Comparison of ENCODE assay signal across 8 cellular contexts in genomic region chr10:120948889-120949382, GRCh38.
DNase-seq lines count a peak whose midpoint lies in the region; ATAC-seq and TF ChIP-seq lines count a peak whose summit lies in the region.

No MANE protein-coding gene starts in this region.

- intact Hi-C loops in CD14-positive monocyte (cut with micrococcal nuclease) = loop anchor here (5.0 to 10.0 kb wide), 3 partner anchors 656 to 953 kb away; no protein-coding TSS in a partner anchor

- H3K27ac Mint-ChIP-seq in CD14-positive monocyte = no peak overlapping the region

- H3K9me3 ChIP-seq in mucosa of rectum (ENCODE audit: control insufficient read depth in 2 of 2, low read length in 2 of 2) = peaks cover 0 to 5% of the 10 kb centered on the region in 2 donors

- H3K27me3 Mint-ChIP-seq in CD14-positive monocyte (ENCODE audit: low read depth in 3 of 3) = peaks cover 51 to 79% (median 61%) of the 10 kb centered on the region in 3 donors

- H3K4me3 ChIP-seq in Jurkat, Clone E6-1 (ENCODE audit: low read length) = peak overlapping the region; percentile 40
- peak overlapping the region; percentile 59 to 61 for H3K4me3 ChIP-seq in mucosa of rectum (ENCODE audit: low read length in 2 of 2)

- H3K9me3 Mint-ChIP-seq in CD14-positive monocyte = peaks cover 0 to 27% (median 17%) of the 10 kb centered on the region in 7 donors

- peaks cover 6 to 8% of the 10 kb centered on the region in 2 donors for H3K27me3 ChIP-seq in mucosa of rectum (ENCODE audit: control insufficient read depth in 2 of 2, insufficient read depth in 2 of 2, low read length in 2 of 2)

- peaks cover 4% of the 10 kb centered on the region for H3K4me1 Mint-ChIP-seq in CD14-positive monocyte

- H3K27ac ChIP-seq in mucosa of rectum (ENCODE audit: low read depth in 2 of 2, low read length in 2 of 2) = no peak overlapping the region

- DNase-seq in CD14-positive monocyte (ENCODE audit: low spot score) (no peak), epidermal melanocyte (ENCODE audit: insufficient read length, low spot score) (peak; percentile 46), A172 (ENCODE audit: low spot score) (no peak)
- DNase-seq in Jurkat, Clone E6-1 (ENCODE audit: low read depth, low spot score) = peak; percentile 18
- DNase-seq in activated CD8-positive, alpha-beta memory T cell treated with anti-CD3 and anti-CD28 coated beads, Interleukin-2, amount 50 U/mL, for 24 hours (ENCODE audit: extremely low read depth) = peak; percentile 19
- peak; percentile 47 for DNase-seq in stimulated activated CD8-positive, alpha-beta memory T cell treated with anti-CD3 and anti-CD28 coated beads, Interleukin-7, amount 100 ng/mL, for 24 hours (ENCODE audit: low read depth)

- H3K4me1 ChIP-seq in mucosa of rectum (ENCODE audit: control insufficient read depth in 2 of 2, insufficient read depth in 2 of 2, low read length in 2 of 2) = peaks cover 0 to 3% of the 10 kb centered on the region in 2 donors

- TF ChIP-seq CTCF in CD14-positive monocyte (IDR thresholded peaks at IDR 0.05) = peak; percentile 76

- H3K36me3 ChIP-seq in mucosa of rectum (ENCODE audit: control insufficient read depth in 2 of 2, insufficient read depth in 2 of 2, low read length in 2 of 2) = no peaks in the 10 kb centered on the region

- ATAC-seq in GM21447 (IDR thresholded peaks at IDR 0.05; ENCODE audit: unreplicated experiment) = peak; percentile 89

- H3K36me3 Mint-ChIP-seq in CD14-positive monocyte = no peaks in the 10 kb centered on the region

- peak overlapping the region in 1 of 2 donors; percentile 69 for H3K4me3 Mint-ChIP-seq in CD14-positive monocyte

- peak overlapping the region; percentile 24 to 67 for H3K9ac ChIP-seq in mucosa of rectum (ENCODE audit: low read depth in 1 of 2, low read length in 2 of 2)

Comparison
In these comparisons a context has a peak if more than half of its experiments do, and no peak if none do; other contexts are left out.
1. DNase-seq: peak in Jurkat, Clone E6-1 (single experiment), activated CD8-positive, alpha-beta memory T cell treated with anti-CD3 and anti-CD28 coated beads, Interleukin-2, amount 50 U/mL, for 24 hours (single experiment), epidermal melanocyte (single experiment) and stimulated activated CD8-positive, alpha-beta memory T cell treated with anti-CD3 and anti-CD28 coated beads, Interleukin-7, amount 100 ng/mL, for 24 hours (single experiment); none in CD14-positive monocyte (single experiment) and A172 (single experiment).